8 cellular contexts compared by ENCODE assay signal in genomic region chr11:32333335-32333991, GRCh38.
DNase-seq lines count a peak whose midpoint lies in the region; ATAC-seq and TF ChIP-seq lines count a peak whose summit lies in the region.

No MANE protein-coding gene starts in this region.

- H3K27ac ChIP-seq in CD4-positive, alpha-beta T cell (ENCODE audit: low read depth, low read length): no peak overlapping the region

- peak overlapping the region; percentile 74 for H3K4me3 Mint-ChIP-seq in CD4-positive, alpha-beta T cell
- H3K4me3 Mint-ChIP-seq in IgD-negative memory B cell (peak overlapping the region in 3 of 4 donors; percentile 54 to 67 (median 63)), osteocyte (ENCODE audit: unreplicated experiment) (peak overlapping the region; percentile 68)
- peak overlapping the region; percentile 79 for H3K4me3 Mint-ChIP-seq in activated naive CD8-positive, alpha-beta T cell

- no peaks in the 10 kb centered on the region for H3K36me3 Mint-ChIP-seq in CD4-positive, alpha-beta T cell (ENCODE audit: low read depth)
- H3K36me3 Mint-ChIP-seq in IgD-negative memory B cell: peaks cover 4% of the 10 kb centered on the region
- no peaks in the 10 kb centered on the region for H3K36me3 Mint-ChIP-seq in activated naive CD8-positive, alpha-beta T cell
- no peaks in the 10 kb centered on the region for H3K36me3 Mint-ChIP-seq in osteocyte (ENCODE audit: unreplicated experiment)

- peaks cover 13% of the 10 kb centered on the region for H3K4me1 Mint-ChIP-seq in CD4-positive, alpha-beta T cell (ENCODE audit: low read depth)
- H3K4me1 Mint-ChIP-seq in IgD-negative memory B cell (peaks cover 0 to 5% (median 2%) of the 10 kb centered on the region in 3 donors), osteocyte (ENCODE audit: unreplicated experiment) (peaks cover 5% of the 10 kb centered on the region)
- peaks cover 15% of the 10 kb centered on the region for H3K4me1 Mint-ChIP-seq in activated naive CD8-positive, alpha-beta T cell (ENCODE audit: low read depth)

- no peak overlapping the region for H3K27ac Mint-ChIP-seq in CD4-positive, alpha-beta T cell
- H3K27ac Mint-ChIP-seq in IgD-negative memory B cell: no peak overlapping the region
- no peak overlapping the region for H3K27ac Mint-ChIP-seq in activated naive CD8-positive, alpha-beta T cell
- no peak overlapping the region for H3K27ac Mint-ChIP-seq in osteocyte (ENCODE audit: unreplicated experiment)

- peak in 4 of 10 experiments; percentile 9 to 23 (median 13) for DNase-seq in CD4-positive, alpha-beta T cell
- DNase-seq in Right ventricle myocardium superior (peak; percentile 54), osteocyte (ENCODE audit: extremely low spot score, unreplicated experiment) (no peak), KBM-7 (no peak), SW 1271 (lab: John Stamatoyannopoulos, UW) (no peak), NCI-H1436 treated with DMSO at 0.1 percent for 48 hours (lab: John Stamatoyannopoulos, UW) (no peak)

- intact Hi-C loops in CD4-positive, alpha-beta T cell (cut with DNase I, micrococcal nuclease): no loop called here
- intact Hi-C loops in Right ventricle myocardium superior (cut with DNase I): no loop called here

- H3K27me3 ChIP-seq in CD4-positive, alpha-beta T cell (ENCODE audit: control insufficient read depth, insufficient read depth, low read length): peaks cover 26% of the 10 kb centered on the region

- CTCF ChIA-PET in CD4-positive, alpha-beta T cell (lab: Charles Lee): interaction anchor here (1.5 kb wide), 1 partner anchor 9 kb away, joined by 8 read pairs; no protein-coding TSS in a partner anchor

- TF ChIP-seq CTCF in CD4-positive, alpha-beta T cell (IDR thresholded peaks at IDR 0.05): peak; percentile 41
- peak; percentile 44 for TF ChIP-seq CTCF in osteocyte (IDR thresholded peaks at IDR 0.05)

- POLR2A ChIA-PET in CD4-positive, alpha-beta T cell (lab: Charles Lee): no interaction called here

- in situ Hi-C loops in KBM-7 (cut with MboI; ENCODE audit: low pct_unique_long_range_greater_than_20kb, low sequenced_read_pairs): no loop called here

- H3K9me3 ChIP-seq in CD4-positive, alpha-beta T cell (ENCODE audit: control insufficient read depth, low read length): no peaks in the 10 kb centered on the region

- no peaks in the 10 kb centered on the region for H3K9me3 Mint-ChIP-seq in CD4-positive, alpha-beta T cell
- H3K9me3 Mint-ChIP-seq in IgD-negative memory B cell: peaks cover 0 to 2% (median 1%) of the 10 kb centered on the region in 3 donors
- H3K9me3 Mint-ChIP-seq in activated naive CD8-positive, alpha-beta T cell (ENCODE audit: low read depth): no peaks in the 10 kb centered on the region
- no peaks in the 10 kb centered on the region for H3K9me3 Mint-ChIP-seq in osteocyte (ENCODE audit: unreplicated experiment)

- ATAC-seq in CD4-positive, alpha-beta T cell (ENCODE audit: poor library complexity): no peak
- peak; percentile 73 for ATAC-seq in Right ventricle myocardium superior (ENCODE audit: poor library complexity)

- H3K27me3 Mint-ChIP-seq in CD4-positive, alpha-beta T cell: peaks cover 64% of the 10 kb centered on the region
- H3K27me3 Mint-ChIP-seq in IgD-negative memory B cell: peaks cover 30% of the 10 kb centered on the region
- peaks cover 32% of the 10 kb centered on the region for H3K27me3 Mint-ChIP-seq in activated naive CD8-positive, alpha-beta T cell
- peaks cover 17% of the 10 kb centered on the region for H3K27me3 Mint-ChIP-seq in osteocyte (ENCODE audit: unreplicated experiment)
